25 cellular contexts compared by ENCODE assay signal in the genomic region with DNA sequence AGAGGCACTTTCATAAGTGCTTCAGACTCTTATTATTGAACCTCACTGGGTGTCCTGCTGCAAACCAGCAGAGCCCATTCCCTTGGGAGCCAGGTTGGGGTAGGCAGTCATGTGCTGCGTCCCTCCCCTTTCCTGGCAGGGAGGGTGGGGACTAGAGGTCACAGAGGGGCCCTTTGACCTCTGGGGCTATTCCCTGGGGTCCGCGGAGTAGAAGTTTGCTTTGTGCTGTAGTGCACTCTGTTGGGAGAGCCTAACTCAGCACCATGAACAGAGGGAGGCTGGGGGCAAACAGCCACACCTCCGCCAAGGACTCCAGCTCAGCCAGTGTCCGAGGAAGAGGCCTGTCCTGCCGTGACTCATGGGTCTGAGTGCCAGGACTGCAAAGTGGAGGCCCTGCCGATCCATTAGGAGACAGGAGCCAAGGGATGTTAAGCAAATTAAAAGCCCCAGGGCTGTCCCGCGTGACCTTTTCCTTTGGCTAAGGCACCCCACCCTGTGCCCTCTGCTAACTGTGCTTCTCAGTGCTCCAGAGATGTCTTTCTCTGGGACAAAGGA. TPM values are rescaled to one million over a fixed set of nuclear protein-coding genes. Genes with fewer than 3 reads are reported as not detected.
DNase-seq lines count a peak whose midpoint lies in the region; ATAC-seq, FAIRE-seq and TF ChIP-seq lines count a peak whose summit lies in the region.
"Had no signal": no experiment of that assay in that cellular context is flagged by ENCODE, and none has a peak within 500 bp of the region (broad histone marks: within the 10 kb centered on the region; RNA-seq: fewer than 3 reads in every experiment).

No MANE protein-coding gene starts in this region.

- TF ChIP-seq CTCF in endodermal cell (conservative IDR thresholded peaks at IDR 0.05) (no peak), osteoblast (IDR thresholded peaks at IDR 0.05; ENCODE audit: extremely low read depth, low read depth, low read length) (no peak), tibial nerve (IDR thresholded peaks at IDR 0.05) (no peak)

- H3K27ac ChIP-seq in endodermal cell (ENCODE audit: low read depth, low read length), result no peak overlapping the region
- no peak overlapping the region for H3K27ac ChIP-seq in osteoblast (ENCODE audit: low read depth, low read length)
- no peak overlapping the region for H3K27ac ChIP-seq in tibial nerve
- H3K27ac ChIP-seq in aorta (ENCODE audit: low read depth in 1 of 2, low read length in 2 of 2), result no peak overlapping the region
- H3K27ac ChIP-seq: C4-2B, HL-60 had no signal

- TF ChIP-seq EP300 in tibial nerve (IDR thresholded peaks at IDR 0.05), result no peak

- H3K4me3 ChIP-seq in endodermal cell (ENCODE audit: low read length) (no peak overlapping the region), osteoblast (ENCODE audit: insufficient read depth, low read length) (no peak overlapping the region), tibial nerve (no peak overlapping the region), aorta (ENCODE audit: low read length in 2 of 2) (no peak overlapping the region)

- FAIRE-seq in HTR-8/SVneo (lab: Jason Lieb, UNC), result no peak
- FAIRE-seq: D721Med had no signal

- DNase-seq in AG20443 (ENCODE audit: low spot score), result peak; percentile 76
- peak; percentile 6 for DNase-seq in HTR-8/SVneo (ENCODE audit: insufficient read length, low spot score)
- peak; percentile 63 for DNase-seq in endodermal cell
- peak; percentile 95 for DNase-seq in osteoblast (ENCODE audit: insufficient read length, low spot score, missing footprints)
- no peak for DNase-seq in tibial nerve (ENCODE audit: low spot score in 2 of 2)
- no peak for DNase-seq in NCI-H1930 (lab: John Stamatoyannopoulos, UW)
- DNase-seq in aorta, result no peak
- DNase-seq in NCI-H1417 (lab: John Stamatoyannopoulos, UW), result no peak
- DNase-seq: DMS53, EL, H9, HFFc6, KBM-7, NCI-H1092 treated with DMSO at 0.1 percent for 48 hours, NCI-H146, NCI-H2081 treated with DMSO at 0.1 percent for 48 hours, NCI-H2171 treated with DMSO at 0.1 percent for 48 hours, NCI-H524 treated with DMSO at 0.1 percent for 48 hours, NCI-H82 had no signal

- WGBS in endodermal cell (ENCODE audit: insufficient coverage in 1 of 2, insufficient read length in 1 of 2), 2 experiments, result 70 to 74% methylated on average over 9 of the region's 9 CpGs
- 26 to 49% methylated on average over 7 to 9 of the region's 9 CpGs for WGBS in tibial nerve, 2 donors
- 44 to 55% methylated on average over 9 of the region's 9 CpGs for WGBS in aorta, 2 donors

- H3K9ac ChIP-seq in endodermal cell (ENCODE audit: extremely low read depth, low read length, poor library complexity, severe bottlenecking), result no peak overlapping the region

- H3K27me3 Mint-ChIP-seq in endodermal cell (ENCODE audit: insufficient read depth), result peaks cover 83% of the 10 kb centered on the region

- no peaks in the 10 kb centered on the region for H3K9me3 ChIP-seq in endodermal cell (ENCODE audit: control insufficient read depth, low read length)
- H3K9me3 ChIP-seq in osteoblast (ENCODE audit: low read depth, low read length), result no peaks in the 10 kb centered on the region
- no peaks in the 10 kb centered on the region for H3K9me3 ChIP-seq in tibial nerve
- no peaks in the 10 kb centered on the region for H3K9me3 ChIP-seq in aorta (ENCODE audit: control insufficient read depth, low read length)

- no peak overlapping the region for H3K4me3 Mint-ChIP-seq in endodermal cell
- H3K4me3 Mint-ChIP-seq: HFFc6 had no signal

- H3K36me3 ChIP-seq in endodermal cell (ENCODE audit: control insufficient read depth, insufficient read depth, low read length) (no peaks in the 10 kb centered on the region), osteoblast (ENCODE audit: insufficient read depth, low read length) (no peaks in the 10 kb centered on the region), tibial nerve (no peaks in the 10 kb centered on the region), aorta (ENCODE audit: control insufficient read depth in 1 of 2, insufficient read depth in 2 of 2, low read length in 1 of 2) (no peaks in the 10 kb centered on the region)

- H4K20me1 ChIP-seq in osteoblast (ENCODE audit: insufficient read depth, low read length), result no peaks in the 10 kb centered on the region

- H3K27me3 ChIP-seq in endodermal cell (ENCODE audit: control insufficient read depth, insufficient read depth, low read length, poor library complexity, severe bottlenecking) (peaks cover 92% of the 10 kb centered on the region), osteoblast (ENCODE audit: insufficient read depth, low read length) (peaks cover 36% of the 10 kb centered on the region), tibial nerve (peaks cover 3 to 49% of the 10 kb centered on the region in 2 donors), aorta (ENCODE audit: control insufficient read depth in 1 of 2, insufficient read depth in 2 of 2, low read length in 1 of 2) (no peaks in the 10 kb centered on the region)

- no peaks in the 10 kb centered on the region for H3K9me3 Mint-ChIP-seq in endodermal cell
- H3K9me3 Mint-ChIP-seq: HFFc6 had no signal

- no peak overlapping the region for H3K4me2 ChIP-seq in osteoblast (ENCODE audit: insufficient read depth, low read length)

- H2AFZ ChIP-seq in osteoblast (ENCODE audit: low read length), result no peak overlapping the region

- H3K27ac Mint-ChIP-seq in endodermal cell, result no peak overlapping the region
- H3K27ac Mint-ChIP-seq: HFFc6 had no signal

- H3K4me1 Mint-ChIP-seq in endodermal cell, result peaks cover 16% of the 10 kb centered on the region

- no peak for ATAC-seq in aorta (ENCODE audit: low FRiP score)
- ATAC-seq: Panc1, SK-N-SH treated with all-trans-retinoic acid at 6 μM for 48 hours had no signal

- no peaks in the 10 kb centered on the region for H3K79me2 ChIP-seq in osteoblast (ENCODE audit: insufficient read depth, low read length)

- peaks cover 4% of the 10 kb centered on the region for H3K4me1 ChIP-seq in endodermal cell (ENCODE audit: control insufficient read depth, insufficient read depth, low read length)
- H3K4me1 ChIP-seq in osteoblast (ENCODE audit: insufficient read depth, low read length), result no peaks in the 10 kb centered on the region
- H3K4me1 ChIP-seq in tibial nerve, result peaks cover 0 to 33% (median 0%) of the 10 kb centered on the region in 4 donors
- no peaks in the 10 kb centered on the region for H3K4me1 ChIP-seq in aorta (ENCODE audit: control insufficient read depth in 1 of 2, insufficient read depth in 2 of 2, low read length in 2 of 2)

- intact Hi-C loops in aorta (cut with DNase I), result loop anchor here (5.0 to 10.0 kb wide), 2 partner anchors 450 to 607 kb away; no protein-coding TSS in a partner anchor

- H3K36me3 Mint-ChIP-seq in endodermal cell (ENCODE audit: low read depth), result no peaks in the 10 kb centered on the region

- no peak for TF ChIP-seq POLR2A in tibial nerve (IDR thresholded peaks at IDR 0.05)

RNA-seq across cellular contexts. Expression of a gene that starts 3.0 kb away (rescaled TPM):
- total RNA-seq in endodermal cell (1 to 10 TPM; 1.3 to 1.7 TPM), osteoblast (not detected in 2 replicates), tibial nerve (10 to 100 TPM in 1 of 4 donors, 1 to 10 TPM in 3; 4.7 to 10.2 (median 5.9) TPM), aorta (10 to 100 TPM in 1 of 2 donors, 1 to 10 TPM in 1; 5.2 to 10.1 TPM)
- 2.9 TPM for polyA plus RNA-seq in endodermal cell (2013, experiment 1 of 2)
- 1.7 TPM for polyA plus RNA-seq in endodermal cell (2013, experiment 2 of 2)
- polyA plus RNA-seq in aorta, result 1 to 10 TPM in 1 of 2 donors, under 1 TPM in 1; 0.95 to 2.4 TPM
- total RNA-seq: HFFc6, HT-29 had no signal

Comparison
In these comparisons a context has a peak if more than half of its experiments do, and no peak if none do; other contexts are left out.
1. DNase-seq: peak in AG20443 (single experiment), HTR-8/SVneo (single experiment), endodermal cell (single experiment) and osteoblast (single experiment); none in tibial nerve (0 of 2), NCI-H1930 (0 of 2), aorta (0 of 2) and NCI-H1417 (0 of 3).